2 cellular contexts compared by ENCODE assay signal in genomic region chr6:168279403-168279935, GRCh38.
TF ChIP-seq lines count a peak whose summit lies in the region.

No MANE protein-coding gene starts in this region.

TF ChIP-seq in H1, 55 proteins besides CTCF, POLR2A, EP300 and RAD21:
- TF ChIP-seq CBX8 (IDR thresholded peaks at IDR 0.05; ENCODE audit: borderline replicate concordance, low read depth, low read length) (no peak), RNF2 (IDR thresholded peaks at IDR 0.05; ENCODE audit: borderline replicate concordance, low read depth, low read length, missing control alignments, poor library complexity, severe bottlenecking) (no peak), JUN (IDR thresholded peaks at IDR 0.05; ENCODE audit: low read depth, low read length) (no peak), KDM1A (IDR thresholded peaks at IDR 0.05; ENCODE audit: borderline replicate concordance, low read length) (no peak), HDAC2 (IDR thresholded peaks at IDR 0.05; ENCODE audit: borderline replicate concordance in 1 of 2, low read depth in 2 of 2, low read length in 2 of 2) (no peak), SUZ12 (IDR thresholded peaks at IDR 0.05; ENCODE audit: low read length) (no peak), CHD7 (IDR thresholded peaks at IDR 0.05; ENCODE audit: insufficient replicate concordance, low read length) (no peak), CBX5 (IDR thresholded peaks at IDR 0.05; ENCODE audit: low read depth, low read length) (no peak), JUND (IDR thresholded peaks at IDR 0.05; ENCODE audit: low read length) (no peak), KDM4A (IDR thresholded peaks at IDR 0.05; ENCODE audit: low read depth, low read length, severe bottlenecking) (no peak), TAF1 (IDR thresholded peaks at IDR 0.05; ENCODE audit: low read depth, low read length) (no peak), CHD1 (IDR thresholded peaks at IDR 0.05; ENCODE audit: low read depth, low read length) (no peak), FOSL1 (IDR thresholded peaks at IDR 0.05; ENCODE audit: insufficient read depth, low read depth, low read length) (no peak), CTBP2 (IDR thresholded peaks at IDR 0.05; ENCODE audit: borderline replicate concordance, insufficient read depth, insufficient read length, low read length) (no peak)

TF ChIP-seq in SK-N-SH, 30 proteins besides CTCF, POLR2A, EP300 and RAD21:
- no peak for TF ChIP-seq SMC3 (IDR thresholded peaks at IDR 0.05; ENCODE audit: low read depth, low read length)
- TF ChIP-seq PBX3 (IDR thresholded peaks at IDR 0.05) = no peak
- no peak for TF ChIP-seq USF1 (IDR thresholded peaks at IDR 0.05; ENCODE audit: borderline replicate concordance, low read depth)
TF ChIP-seq in SK-N-SH: peak in this region for 0.
